16 cellular contexts compared by ENCODE assay signal in genomic region chr6:33663727-33664449, GRCh38. TPM values are rescaled to one million over a fixed set of nuclear protein-coding genes. Genes with fewer than 3 reads are reported as not detected.
DNase-seq lines count a peak whose midpoint lies in the region; ATAC-seq, FAIRE-seq and TF ChIP-seq lines count a peak whose summit lies in the region.
"Had no signal": no experiment of that assay in that cellular context is flagged by ENCODE, and none has a peak within 500 bp of the region (broad histone marks: within the 10 kb centered on the region; RNA-seq: fewer than 3 reads in every experiment).

No MANE protein-coding gene starts in this region.

- no peaks in the 10 kb centered on the region for H3K79me1 ChIP-seq in H9 (ENCODE audit: insufficient read depth, low read depth, low read length, poor library complexity, severe bottlenecking)

- H3K4me3 Mint-ChIP-seq in H9 (no peak overlapping the region), memory B cell (no peak overlapping the region)
- H3K4me3 Mint-ChIP-seq: CD14-positive monocyte; CD8-positive, alpha-beta memory T cell had no signal

- no peak overlapping the region for H3K9ac ChIP-seq in H9 (ENCODE audit: extremely low read depth, insufficient read length, low read length)
- no peak overlapping the region for H3K9ac ChIP-seq in K562 (ENCODE audit: insufficient read depth in 1 of 2, low read depth in 2 of 2, low read length in 2 of 2)

- no peak for DNase-seq in H9
- DNase-seq in RWPE1 (ENCODE audit: low spot score) = no peak
- DNase-seq in K562 (ENCODE audit: extremely low read depth in 1 of 4, low spot score in 3 of 4) = no peak
- DNase-seq in memory B cell (ENCODE audit: low spot score in 2 of 2) = no peak
- DNase-seq in mucosa of descending colon = no peak
- no peak for DNase-seq in NOMO-1 treated with dmso at 0.1 percent for 144 hours (lab: John Stamatoyannopoulos, UW; ENCODE audit: unreplicated experiment)
- DNase-seq in NCI-H2029 treated with DMSO at 0.1 percent for 48 hours (lab: John Stamatoyannopoulos, UW) = no peak
- DNase-seq: Caco-2; CD8-positive, alpha-beta memory T cell; DMS53; GF-D8; HCEC 1CT; IMR-90 had no signal

- no peak overlapping the region for H2BK12ac ChIP-seq in H9 (ENCODE audit: insufficient read length, low read depth, low read length)

- H3T11ph ChIP-seq in H9 (ENCODE audit: low read length) = no peak overlapping the region

- no peak overlapping the region for H3K56ac ChIP-seq in H9 (ENCODE audit: insufficient read length, low read depth, low read length)

- no peak overlapping the region for H3K18ac ChIP-seq in H9 (ENCODE audit: insufficient read length, low read depth, low read length)

- no peaks in the 10 kb centered on the region for H3K27me3 Mint-ChIP-seq in H9 (ENCODE audit: low read depth)
- H3K27me3 Mint-ChIP-seq in memory B cell = no peaks in the 10 kb centered on the region
- H3K27me3 Mint-ChIP-seq: CD8-positive, alpha-beta memory T cell had no signal

- H4K91ac ChIP-seq in H9 (ENCODE audit: insufficient read length, low read depth, low read length) = no peak overlapping the region

- H4K20me1 ChIP-seq in H9 (ENCODE audit: control insufficient read depth, insufficient read depth, insufficient read length) (no peaks in the 10 kb centered on the region), K562 (replicated peaks; ENCODE audit: control insufficient read depth, insufficient read depth, low read length) (no peaks in the 10 kb centered on the region; the same call in 1 of the 2 replicates)

- H3K27ac Mint-ChIP-seq in H9 = peak overlapping the region in 2 of 3 experiments; percentile 27 to 44; a peak in 2 of 7 replicates
- H3K27ac Mint-ChIP-seq in memory B cell = peak overlapping the region; percentile 54
- H3K27ac Mint-ChIP-seq: CD14-positive monocyte had no signal

- no CpG with 5 or more reads among the region's 16 CpGs for WGBS in H9 (ENCODE audit: extremely low coverage, insufficient read length, low lambda C conversion rate)
- WGBS in K562 (ENCODE audit: insufficient coverage, low coverage, missing lambda C conversion rate) = 90% methylated on average over 16 of the region's 16 CpGs

- TF ChIP-seq CTCF in H9 (conservative IDR thresholded peaks at IDR 0.05) = no peak
- no peak for TF ChIP-seq CTCF in RWPE1 (conservative IDR thresholded peaks at IDR 0.05; ENCODE audit: low read depth)
- no peak for TF ChIP-seq CTCF in K562 (IDR thresholded peaks at IDR 0.05 in 2 of 3, conservative IDR thresholded peaks at IDR 0.05 in 1 of 3; ENCODE audit: insufficient read depth in 2 of 3, low read depth in 1 of 3, low read length in 3 of 3)
- TF ChIP-seq CTCF in mucosa of descending colon (IDR thresholded peaks at IDR 0.05) = no peak

- H3K23me2 ChIP-seq in H9 (ENCODE audit: insufficient read length, low read depth, low read length, poor library complexity, severe bottlenecking) = no peaks in the 10 kb centered on the region

- no peaks in the 10 kb centered on the region for H3K4me1 Mint-ChIP-seq in H9
- peaks cover 7% of the 10 kb centered on the region for H3K4me1 Mint-ChIP-seq in memory B cell
- H3K4me1 Mint-ChIP-seq: CD14-positive monocyte had no signal

- no peaks in the 10 kb centered on the region for H3K9me1 ChIP-seq in K562 (ENCODE audit: control insufficient read depth, insufficient read depth, low read length)

- H2BK5ac ChIP-seq in H9 (ENCODE audit: insufficient read length, low read length) = no peak overlapping the region

- no peak overlapping the region for H3K14ac ChIP-seq in H9 (ENCODE audit: insufficient read depth, low read length)

- H2AFZ ChIP-seq in H9 (ENCODE audit: low read length) (no peak overlapping the region), K562 (ENCODE audit: low read depth, low read length) (no peak overlapping the region)

- ATAC-seq in K562 = no peak
- no peak for ATAC-seq in memory B cell (ENCODE audit: low read depth)
- no peak for ATAC-seq in mucosa of descending colon
- no peak for ATAC-seq in HG02623 (IDR thresholded peaks at IDR 0.05; ENCODE audit: unreplicated experiment)

- no peak overlapping the region for H2BK15ac ChIP-seq in H9 (ENCODE audit: low read depth, low read length)

- POLR2A ChIA-PET in RWPE1 (lab: Yijun Ruan, JAX; ENCODE audit: low non-redundant PET) = no interaction called here
- POLR2A ChIA-PET in K562 (lab: Yijun Ruan, JAX) = interaction anchor here (0.5 to 1.0 kb wide), 2 partner anchors 9 to 107 kb away, joined by 3 read pairs; no protein-coding TSS in a partner anchor

- in situ Hi-C loops in K562 (cut with MboI) = no loop called here

- H2BK20ac ChIP-seq in H9 (ENCODE audit: low read depth, low read length, poor library complexity, severe bottlenecking) = no peak overlapping the region

- CTCF ChIA-PET in RWPE1 (lab: Yijun Ruan, JAX) (interaction anchor here (0.7 to 1.1 kb wide), 2 partner anchors 57 to 74 kb away, joined by 3 read pairs; no protein-coding TSS in a partner anchor), K562 (lab: Yijun Ruan, JAX; ENCODE audit: low intra/inter-chr PET ratio) (no interaction called here)

- no peak overlapping the region for H3K23ac ChIP-seq in H9 (ENCODE audit: insufficient read length, low read depth, low read length)

- H3K9me3 ChIP-seq in H9 (ENCODE audit: control insufficient read depth, low read depth, low read length) (no peaks in the 10 kb centered on the region), K562 (replicated peaks; ENCODE audit: control insufficient read depth, insufficient read depth, low read depth, low read length) (no peaks in the 10 kb centered on the region), mucosa of descending colon (no peaks in the 10 kb centered on the region)
- H3K9me3 ChIP-seq: Caco-2 had no signal

- H3K27me3 ChIP-seq in H9 (ENCODE audit: insufficient read depth, low read length) = no peaks in the 10 kb centered on the region
- H3K27me3 ChIP-seq in K562 (ENCODE audit: control insufficient read depth in 2 of 2, insufficient read depth in 2 of 2, low read length in 2 of 2) = no peaks in the 10 kb centered on the region

- no peak overlapping the region for H2BK120ac ChIP-seq in H9 (ENCODE audit: low read depth, low read length, poor library complexity, severe bottlenecking)

- peak; percentile 42 for FAIRE-seq in K562 (lab: Jason Lieb, UNC)
- FAIRE-seq: H1 had no signal

- TF ChIP-seq EP300 in K562 (IDR thresholded peaks at IDR 0.05; ENCODE audit: low read length) = no peak

- no peak overlapping the region for H2AK5ac ChIP-seq in H9 (ENCODE audit: insufficient read length, low read length)

- TF ChIP-seq POLR2A in K562 (conservative IDR thresholded peaks at IDR 0.05) = no peak

- no TSS peak for BruUV-seq in K562 (replicated peaks; lab: Mats Ljungman, UMichigan)

- H3K36me3 ChIP-seq in K562 (ENCODE audit: control insufficient read depth, insufficient read depth, low read length) (peaks cover 66% of the 10 kb centered on the region), mucosa of descending colon (ENCODE audit: low read depth) (peaks cover 6% of the 10 kb centered on the region)

- H3K79me2 ChIP-seq in H9 (ENCODE audit: insufficient read depth, low read length) (no peaks in the 10 kb centered on the region), K562 (ENCODE audit: control insufficient read depth, insufficient read depth, low read length) (no peaks in the 10 kb centered on the region)

- H4K8ac ChIP-seq in H9 (replicated peaks; ENCODE audit: insufficient read length, low read depth, low read length) = no peak overlapping the region

- intact Hi-C loops in K562 (cut with micrococcal nuclease) = no loop called here
- intact Hi-C loops in mucosa of descending colon (cut with DNase I, micrococcal nuclease) = no loop called here

- no peak for TF ChIP-seq RAD21 in K562 (CRISPR knock-in tag; conservative IDR thresholded peaks at IDR 0.05 in 1 of 2, IDR thresholded peaks at IDR 0.05 in 1 of 2)

- no peak overlapping the region for H3K4ac ChIP-seq in H9 (ENCODE audit: low read depth, low read length)

- no peak overlapping the region for H3K4me2 ChIP-seq in H9 (ENCODE audit: insufficient read depth, insufficient read length, low read length)
- no peak overlapping the region for H3K4me2 ChIP-seq in K562 (ENCODE audit: insufficient read depth, low read length)

- H3K4me1 ChIP-seq in H9 (ENCODE audit: insufficient read depth, low read length) (no peaks in the 10 kb centered on the region), K562 (replicated peaks in 1 of 2; ENCODE audit: control insufficient read depth in 2 of 2, insufficient read depth in 2 of 2, low read length in 2 of 2) (peaks cover 0 to 14% of the 10 kb centered on the region in 2 experiments; a peak in 3 of 5 replicates), mucosa of descending colon (ENCODE audit: low read depth) (peaks cover 5% of the 10 kb centered on the region)

- H3K27ac ChIP-seq in H9 (ENCODE audit: insufficient read length, low read depth, low read length) = no peak overlapping the region
- peak overlapping the region; percentile 62 for H3K27ac ChIP-seq in RWPE1
- no peak overlapping the region for H3K27ac ChIP-seq in K562 (ENCODE audit: extremely low read depth, low read depth, low read length)

- no peak overlapping the region for H3K4me3 ChIP-seq in K562
- H3K4me3 ChIP-seq in mucosa of descending colon = no peak overlapping the region

- H3K36me3 Mint-ChIP-seq in H9 (ENCODE audit: insufficient read depth in 1 of 3, low read depth in 3 of 3) (peaks cover 15 to 51% (median 23%) of the 10 kb centered on the region in 3 experiments; a peak in 6 of 7 replicates), memory B cell (peaks cover 18% of the 10 kb centered on the region)

- H4K5ac ChIP-seq in H9 (ENCODE audit: insufficient read length, low read depth, low read length) = no peak overlapping the region

- H3K9me3 Mint-ChIP-seq in H9 (no peaks in the 10 kb centered on the region; a peak in 1 of 5 replicates), memory B cell (no peaks in the 10 kb centered on the region)
- H3K9me3 Mint-ChIP-seq: CD14-positive monocyte; CD8-positive, alpha-beta memory T cell had no signal

RNA-seq across cellular contexts. Expression of gene ITPR3, which starts 42.8 kb away (rescaled TPM):
- total RNA-seq in H9 (2021) (39.1 and 40.3 TPM in 2 replicates), K562 (2014; rRNA removed) (13.2 and 17.2 TPM in 2 replicates), K562 (2014; rRNA removed; fragmentation: Illumina TruSeq; extraction: Trizol) (4.9 and 7.0 TPM in 2 replicates), K562 (2015; rRNA removed; fragmentation: Illumina TruSeq; extraction: Trizol) (7.0 and 7.7 TPM in 2 replicates), K562 (2021) (31.2 and 35.7 TPM in 2 replicates), mucosa of descending colon (100 to 1,000 TPM in 2 of 3 donors, 10 to 100 TPM in 1; 60.2 to 111 (median 103) TPM)
- total RNA-seq in K562 (2011; cell fraction: chromatin; rRNA removed; ENCODE audit: low replicate concordance) = 128 and 310 TPM in 2 replicates
- total RNA-seq in K562 (2011; cell fraction: nucleolus; rRNA removed) = 120 and 148 TPM in 2 replicates
- 89.0 and 102 TPM in 2 replicates for total RNA-seq in K562 (2011; cell fraction: nucleoplasm; rRNA removed)
- polyA plus RNA-seq in K562 (2011; rRNA removed) (14.7 and 22.4 TPM in 2 replicates), K562 (2014; fragmentation: Illumina TruSeq; extraction: Trizol) (20.5 and 22.0 TPM in 2 replicates), K562 (2014; fragmentation: Nextera tagmentation; extraction: Ambion mirVana) (under 1 TPM; 0.39 to 0.73 TPM), K562 (2014; rRNA removed) (20.9 and 23.7 TPM in 2 replicates)
- 15.6 and 18.8 TPM in 2 replicates for polyA plus RNA-seq in K562 (2011; cell fraction: cytosol; rRNA removed)
- polyA plus RNA-seq in K562 (2011; cell fraction: nucleus; rRNA removed) = 187 and 251 TPM in 2 replicates
- polyA plus RNA-seq in K562 (2012) = 14.4 and 17.4 TPM in 2 replicates
- polyA minus RNA-seq in K562 (2011; rRNA and poly(A)+ RNA removed) = 18.8 and 19.6 TPM in 2 replicates
- polyA minus RNA-seq in K562 (2011; cell fraction: cytosol; rRNA and poly(A)+ RNA removed) = 19.1 and 27.6 TPM in 2 replicates
- polyA minus RNA-seq in K562 (2011; cell fraction: nucleus; rRNA and poly(A)+ RNA removed) = 48.7 and 51.2 TPM in 2 replicates
- polyA plus RNA-seq: CD14-positive monocyte had no signal

RNA-seq across cellular contexts. Expression of gene UQCC2, which starts 47.6 kb away (rescaled TPM):
- 134 and 140 TPM in 2 replicates for total RNA-seq in H9 (2021)
- total RNA-seq in K562 (2011; cell fraction: chromatin; rRNA removed; ENCODE audit: low replicate concordance) = 19.9 and 36.1 TPM in 2 replicates
- total RNA-seq in K562 (2011; cell fraction: nucleolus; rRNA removed) = 29.5 and 31.9 TPM in 2 replicates
- 27.8 and 33.5 TPM in 2 replicates for total RNA-seq in K562 (2011; cell fraction: nucleoplasm; rRNA removed)
- total RNA-seq in K562 (2014; rRNA removed) = 63.3 and 92.9 TPM in 2 replicates
- total RNA-seq in K562 (2014; rRNA removed; fragmentation: Illumina TruSeq; extraction: Trizol) = 140 and 158 TPM in 2 replicates
- 113 and 133 TPM in 2 replicates for total RNA-seq in K562 (2015; rRNA removed; fragmentation: Illumina TruSeq; extraction: Trizol)
- total RNA-seq in K562 (2021) = 161 and 179 TPM in 2 replicates
- polyA plus RNA-seq in K562 (2011; rRNA removed) = 128 and 161 TPM in 2 replicates
- polyA plus RNA-seq in K562 (2011; cell fraction: cytosol; rRNA removed) = 49.2 and 81.5 TPM in 2 replicates
- 67.5 and 72.8 TPM in 2 replicates for polyA plus RNA-seq in K562 (2011; cell fraction: nucleus; rRNA removed)
- polyA plus RNA-seq in K562 (2012) = 166 and 322 TPM in 2 replicates
- polyA plus RNA-seq in K562 (2014; fragmentation: Illumina TruSeq; extraction: Trizol) = 110 and 119 TPM in 2 replicates
- polyA plus RNA-seq in K562 (2014; fragmentation: Nextera tagmentation; extraction: Ambion mirVana) = 100 to 1,000 TPM; 832 to 927 TPM
- 58.5 and 98.3 TPM in 2 replicates for polyA plus RNA-seq in K562 (2014; rRNA removed)
- polyA minus RNA-seq in K562 (2011; rRNA and poly(A)+ RNA removed) = 17.7 and 23.0 TPM in 2 replicates
- 19.1 and 24.0 TPM in 2 replicates for polyA minus RNA-seq in K562 (2011; cell fraction: cytosol; rRNA and poly(A)+ RNA removed)
- 17.8 and 17.9 TPM in 2 replicates for polyA minus RNA-seq in K562 (2011; cell fraction: nucleus; rRNA and poly(A)+ RNA removed)
- total RNA-seq in mucosa of descending colon = 10 to 100 TPM; 41.8 to 48.6 (median 45.7) TPM
